ENCODE assay signal across 3 cellular contexts in the genomic region with DNA sequence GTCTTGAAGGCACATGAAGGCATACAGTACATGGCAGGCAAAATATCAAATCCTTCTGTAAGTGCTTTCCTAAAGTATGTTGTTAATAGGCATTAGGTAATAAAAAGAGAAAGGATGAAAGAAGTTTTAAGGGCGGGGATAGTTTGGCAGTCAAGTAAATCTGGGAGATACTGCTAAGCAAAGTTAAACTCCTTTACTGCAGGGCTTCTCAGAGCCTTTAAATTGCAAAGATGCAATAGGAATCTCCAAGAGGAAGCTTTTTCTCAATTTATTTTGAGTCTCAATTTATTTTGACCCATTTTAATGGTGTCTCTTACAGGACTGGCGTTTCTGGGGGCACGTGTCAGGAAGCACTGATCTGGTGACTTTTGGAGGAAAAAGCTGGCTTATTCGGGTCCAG.
TF ChIP-seq lines count a peak whose summit lies in the region.

No MANE protein-coding gene starts in this region.

TF ChIP-seq in SK-N-SH, 30 proteins besides CTCF, POLR2A, EP300 and RAD21:
- no peak for TF ChIP-seq FOXJ3 (CRISPR knock-in tag; IDR thresholded peaks at IDR 0.05)
- no peak for TF ChIP-seq ELF1 (IDR thresholded peaks at IDR 0.05)
- TF ChIP-seq RCOR1 (IDR thresholded peaks at IDR 0.05; ENCODE audit: low read length): no peak
- TF ChIP-seq, protein P1, sequence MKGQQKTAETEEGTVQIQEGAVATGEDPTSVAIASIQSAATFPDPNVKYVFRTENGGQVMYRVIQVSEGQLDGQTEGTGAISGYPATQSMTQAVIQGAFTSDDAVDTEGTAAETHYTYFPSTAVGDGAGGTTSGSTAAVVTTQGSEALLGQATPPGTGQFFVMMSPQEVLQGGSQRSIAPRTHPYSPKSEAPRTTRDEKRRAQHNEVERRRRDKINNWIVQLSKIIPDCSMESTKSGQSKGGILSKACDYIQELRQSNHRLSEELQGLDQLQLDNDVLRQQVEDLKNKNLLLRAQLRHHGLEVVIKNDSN (IDR thresholded peaks at IDR 0.05; ENCODE audit: borderline replicate concordance, low read depth): no peak
- TF ChIP-seq, protein P2, sequence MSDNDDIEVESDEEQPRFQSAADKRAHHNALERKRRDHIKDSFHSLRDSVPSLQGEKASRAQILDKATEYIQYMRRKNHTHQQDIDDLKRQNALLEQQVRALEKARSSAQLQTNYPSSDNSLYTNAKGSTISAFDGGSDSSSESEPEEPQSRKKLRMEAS (IDR thresholded peaks at IDR 0.05; ENCODE audit: low read depth): no peak
- TF ChIP-seq, protein P3, sequence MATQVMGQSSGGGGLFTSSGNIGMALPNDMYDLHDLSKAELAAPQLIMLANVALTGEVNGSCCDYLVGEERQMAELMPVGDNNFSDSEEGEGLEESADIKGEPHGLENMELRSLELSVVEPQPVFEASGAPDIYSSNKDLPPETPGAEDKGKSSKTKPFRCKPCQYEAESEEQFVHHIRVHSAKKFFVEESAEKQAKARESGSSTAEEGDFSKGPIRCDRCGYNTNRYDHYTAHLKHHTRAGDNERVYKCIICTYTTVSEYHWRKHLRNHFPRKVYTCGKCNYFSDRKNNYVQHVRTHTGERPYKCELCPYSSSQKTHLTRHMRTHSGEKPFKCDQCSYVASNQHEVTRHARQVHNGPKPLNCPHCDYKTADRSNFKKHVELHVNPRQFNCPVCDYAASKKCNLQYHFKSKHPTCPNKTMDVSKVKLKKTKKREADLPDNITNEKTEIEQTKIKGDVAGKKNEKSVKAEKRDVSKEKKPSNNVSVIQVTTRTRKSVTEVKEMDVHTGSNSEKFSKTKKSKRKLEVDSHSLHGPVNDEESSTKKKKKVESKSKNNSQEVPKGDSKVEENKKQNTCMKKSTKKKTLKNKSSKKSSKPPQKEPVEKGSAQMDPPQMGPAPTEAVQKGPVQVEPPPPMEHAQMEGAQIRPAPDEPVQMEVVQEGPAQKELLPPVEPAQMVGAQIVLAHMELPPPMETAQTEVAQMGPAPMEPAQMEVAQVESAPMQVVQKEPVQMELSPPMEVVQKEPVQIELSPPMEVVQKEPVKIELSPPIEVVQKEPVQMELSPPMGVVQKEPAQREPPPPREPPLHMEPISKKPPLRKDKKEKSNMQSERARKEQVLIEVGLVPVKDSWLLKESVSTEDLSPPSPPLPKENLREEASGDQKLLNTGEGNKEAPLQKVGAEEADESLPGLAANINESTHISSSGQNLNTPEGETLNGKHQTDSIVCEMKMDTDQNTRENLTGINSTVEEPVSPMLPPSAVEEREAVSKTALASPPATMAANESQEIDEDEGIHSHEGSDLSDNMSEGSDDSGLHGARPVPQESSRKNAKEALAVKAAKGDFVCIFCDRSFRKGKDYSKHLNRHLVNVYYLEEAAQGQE (IDR thresholded peaks at IDR 0.05; ENCODE audit: low read depth, low read length): no peak
- TF ChIP-seq NFIC (IDR thresholded peaks at IDR 0.05; ENCODE audit: borderline replicate concordance): no peak
- TF ChIP-seq GATA2 (CRISPR knock-in tag; IDR thresholded peaks at IDR 0.05): no peak

TF ChIP-seq in SK-N-SH treated with all-trans-retinoic acid at 6 μM for 48 hours, 23 proteins besides CTCF, POLR2A, EP300 and RAD21:
- no peak for TF ChIP-seq BACH2 (CRISPR knock-in tag; IDR thresholded peaks at IDR 0.05; ENCODE audit: borderline replicate concordance)
- no peak for TF ChIP-seq PPARA (CRISPR knock-in tag; IDR thresholded peaks at IDR 0.05; ENCODE audit: borderline replicate concordance)
- TF ChIP-seq ESRRG (CRISPR knock-in tag; IDR thresholded peaks at IDR 0.05): no peak
- TF ChIP-seq ZNF70 (CRISPR knock-in tag; IDR thresholded peaks at IDR 0.05): no peak
- TF ChIP-seq, protein P4, sequence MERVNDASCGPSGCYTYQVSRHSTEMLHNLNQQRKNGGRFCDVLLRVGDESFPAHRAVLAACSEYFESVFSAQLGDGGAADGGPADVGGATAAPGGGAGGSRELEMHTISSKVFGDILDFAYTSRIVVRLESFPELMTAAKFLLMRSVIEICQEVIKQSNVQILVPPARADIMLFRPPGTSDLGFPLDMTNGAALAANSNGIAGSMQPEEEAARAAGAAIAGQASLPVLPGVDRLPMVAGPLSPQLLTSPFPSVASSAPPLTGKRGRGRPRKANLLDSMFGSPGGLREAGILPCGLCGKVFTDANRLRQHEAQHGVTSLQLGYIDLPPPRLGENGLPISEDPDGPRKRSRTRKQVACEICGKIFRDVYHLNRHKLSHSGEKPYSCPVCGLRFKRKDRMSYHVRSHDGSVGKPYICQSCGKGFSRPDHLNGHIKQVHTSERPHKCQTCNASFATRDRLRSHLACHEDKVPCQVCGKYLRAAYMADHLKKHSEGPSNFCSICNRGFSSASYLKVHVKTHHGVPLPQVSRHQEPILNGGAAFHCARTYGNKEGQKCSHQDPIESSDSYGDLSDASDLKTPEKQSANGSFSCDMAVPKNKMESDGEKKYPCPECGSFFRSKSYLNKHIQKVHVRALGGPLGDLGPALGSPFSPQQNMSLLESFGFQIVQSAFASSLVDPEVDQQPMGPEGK (CRISPR knock-in tag; IDR thresholded peaks at IDR 0.05; ENCODE audit: borderline replicate concordance): no peak
- TF ChIP-seq ZFP30 (CRISPR knock-in tag; IDR thresholded peaks at IDR 0.05): no peak
- TF ChIP-seq ARNTL (CRISPR knock-in tag; IDR thresholded peaks at IDR 0.05; ENCODE audit: borderline replicate concordance, low read depth): no peak
- TF ChIP-seq OSR1 (CRISPR knock-in tag; IDR thresholded peaks at IDR 0.05): no peak
- TF ChIP-seq TOX (CRISPR knock-in tag; IDR thresholded peaks at IDR 0.05; ENCODE audit: borderline replicate concordance): no peak
- no peak for TF ChIP-seq CSDC2 (CRISPR knock-in tag; IDR thresholded peaks at IDR 0.05)
- no peak for TF ChIP-seq GLIS3 (CRISPR knock-in tag; IDR thresholded peaks at IDR 0.05)
- TF ChIP-seq RARB (CRISPR knock-in tag; IDR thresholded peaks at IDR 0.05): no peak
- TF ChIP-seq SNAI2 (CRISPR knock-in tag; IDR thresholded peaks at IDR 0.05): no peak
- TF ChIP-seq ZNF565 (CRISPR knock-in tag; conservative IDR thresholded peaks at IDR 0.05; ENCODE audit: low read depth): no peak
- no peak for TF ChIP-seq ZFP3 (CRISPR knock-in tag; IDR thresholded peaks at IDR 0.05)

TF ChIP-seq in K562, 482 proteins besides CTCF, POLR2A, EP300 and RAD21:
- TF ChIP-seq, protein P5, sequence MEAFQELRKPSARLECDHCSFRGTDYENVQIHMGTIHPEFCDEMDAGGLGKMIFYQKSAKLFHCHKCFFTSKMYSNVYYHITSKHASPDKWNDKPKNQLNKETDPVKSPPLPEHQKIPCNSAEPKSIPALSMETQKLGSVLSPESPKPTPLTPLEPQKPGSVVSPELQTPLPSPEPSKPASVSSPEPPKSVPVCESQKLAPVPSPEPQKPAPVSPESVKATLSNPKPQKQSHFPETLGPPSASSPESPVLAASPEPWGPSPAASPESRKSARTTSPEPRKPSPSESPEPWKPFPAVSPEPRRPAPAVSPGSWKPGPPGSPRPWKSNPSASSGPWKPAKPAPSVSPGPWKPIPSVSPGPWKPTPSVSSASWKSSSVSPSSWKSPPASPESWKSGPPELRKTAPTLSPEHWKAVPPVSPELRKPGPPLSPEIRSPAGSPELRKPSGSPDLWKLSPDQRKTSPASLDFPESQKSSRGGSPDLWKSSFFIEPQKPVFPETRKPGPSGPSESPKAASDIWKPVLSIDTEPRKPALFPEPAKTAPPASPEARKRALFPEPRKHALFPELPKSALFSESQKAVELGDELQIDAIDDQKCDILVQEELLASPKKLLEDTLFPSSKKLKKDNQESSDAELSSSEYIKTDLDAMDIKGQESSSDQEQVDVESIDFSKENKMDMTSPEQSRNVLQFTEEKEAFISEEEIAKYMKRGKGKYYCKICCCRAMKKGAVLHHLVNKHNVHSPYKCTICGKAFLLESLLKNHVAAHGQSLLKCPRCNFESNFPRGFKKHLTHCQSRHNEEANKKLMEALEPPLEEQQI (IDR thresholded peaks at IDR 0.05): no peak
- TF ChIP-seq TCF7 (IDR thresholded peaks at IDR 0.05; ENCODE audit: borderline replicate concordance): no peak
- peak; percentile 91 for TF ChIP-seq ZNF239 (CRISPR knock-in tag; IDR thresholded peaks at IDR 0.05)
- TF ChIP-seq ZZZ3 (IDR thresholded peaks at IDR 0.05): no peak
- TF ChIP-seq OTX1 (CRISPR knock-in tag; IDR thresholded peaks at IDR 0.05): no peak
- no peak for TF ChIP-seq NR2C1 (IDR thresholded peaks at IDR 0.05)
- no peak for TF ChIP-seq NR2C1 (tag; IDR thresholded peaks at IDR 0.05)
- no peak for TF ChIP-seq GTF2F1 (IDR thresholded peaks at IDR 0.05; ENCODE audit: low read depth, low read length)
- TF ChIP-seq SAP30 (IDR thresholded peaks at IDR 0.05; ENCODE audit: borderline replicate concordance, insufficient read depth, low read depth, low read length, poor library complexity, severe bottlenecking): no peak
- TF ChIP-seq, protein P6, sequence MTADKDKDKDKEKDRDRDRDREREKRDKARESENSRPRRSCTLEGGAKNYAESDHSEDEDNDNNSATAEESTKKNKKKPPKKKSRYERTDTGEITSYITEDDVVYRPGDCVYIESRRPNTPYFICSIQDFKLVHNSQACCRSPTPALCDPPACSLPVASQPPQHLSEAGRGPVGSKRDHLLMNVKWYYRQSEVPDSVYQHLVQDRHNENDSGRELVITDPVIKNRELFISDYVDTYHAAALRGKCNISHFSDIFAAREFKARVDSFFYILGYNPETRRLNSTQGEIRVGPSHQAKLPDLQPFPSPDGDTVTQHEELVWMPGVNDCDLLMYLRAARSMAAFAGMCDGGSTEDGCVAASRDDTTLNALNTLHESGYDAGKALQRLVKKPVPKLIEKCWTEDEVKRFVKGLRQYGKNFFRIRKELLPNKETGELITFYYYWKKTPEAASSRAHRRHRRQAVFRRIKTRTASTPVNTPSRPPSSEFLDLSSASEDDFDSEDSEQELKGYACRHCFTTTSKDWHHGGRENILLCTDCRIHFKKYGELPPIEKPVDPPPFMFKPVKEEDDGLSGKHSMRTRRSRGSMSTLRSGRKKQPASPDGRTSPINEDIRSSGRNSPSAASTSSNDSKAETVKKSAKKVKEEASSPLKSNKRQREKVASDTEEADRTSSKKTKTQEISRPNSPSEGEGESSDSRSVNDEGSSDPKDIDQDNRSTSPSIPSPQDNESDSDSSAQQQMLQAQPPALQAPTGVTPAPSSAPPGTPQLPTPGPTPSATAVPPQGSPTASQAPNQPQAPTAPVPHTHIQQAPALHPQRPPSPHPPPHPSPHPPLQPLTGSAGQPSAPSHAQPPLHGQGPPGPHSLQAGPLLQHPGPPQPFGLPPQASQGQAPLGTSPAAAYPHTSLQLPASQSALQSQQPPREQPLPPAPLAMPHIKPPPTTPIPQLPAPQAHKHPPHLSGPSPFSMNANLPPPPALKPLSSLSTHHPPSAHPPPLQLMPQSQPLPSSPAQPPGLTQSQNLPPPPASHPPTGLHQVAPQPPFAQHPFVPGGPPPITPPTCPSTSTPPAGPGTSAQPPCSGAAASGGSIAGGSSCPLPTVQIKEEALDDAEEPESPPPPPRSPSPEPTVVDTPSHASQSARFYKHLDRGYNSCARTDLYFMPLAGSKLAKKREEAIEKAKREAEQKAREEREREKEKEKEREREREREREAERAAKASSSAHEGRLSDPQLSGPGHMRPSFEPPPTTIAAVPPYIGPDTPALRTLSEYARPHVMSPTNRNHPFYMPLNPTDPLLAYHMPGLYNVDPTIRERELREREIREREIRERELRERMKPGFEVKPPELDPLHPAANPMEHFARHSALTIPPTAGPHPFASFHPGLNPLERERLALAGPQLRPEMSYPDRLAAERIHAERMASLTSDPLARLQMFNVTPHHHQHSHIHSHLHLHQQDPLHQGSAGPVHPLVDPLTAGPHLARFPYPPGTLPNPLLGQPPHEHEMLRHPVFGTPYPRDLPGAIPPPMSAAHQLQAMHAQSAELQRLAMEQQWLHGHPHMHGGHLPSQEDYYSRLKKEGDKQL (CRISPR knock-in tag; IDR thresholded peaks at IDR 0.05; ENCODE audit: borderline replicate concordance): no peak
